ENCODE assay signal across 8 cellular contexts in genomic region chr6:24775520-24776058, GRCh38. TPM values are rescaled to one million over a fixed set of nuclear protein-coding genes. Genes with fewer than 3 reads are reported as not detected.
DNase-seq lines count a peak whose midpoint lies in the region; ATAC-seq and TF ChIP-seq lines count a peak whose summit lies in the region.

No MANE protein-coding gene starts in this region.

- no peaks in the 10 kb centered on the region for H3K9me2 ChIP-seq in PC-3 (replicated peaks; ENCODE audit: low read length)

- H3K4me1 Mint-ChIP-seq in brain, result peaks cover 32% of the 10 kb centered on the region

- peak overlapping the region; percentile 93 for H3K4me2 ChIP-seq in PC-3 (ENCODE audit: low read length)

- POLR2A ChIA-PET in PC-3 (lab: Charles Lee; ENCODE audit: unreplicated experiment), result interaction anchor here (0.6 kb wide), 1 partner anchor 30 kb away, joined by 7 read pairs; no protein-coding TSS in a partner anchor

- no peaks in the 10 kb centered on the region for H3F3A ChIP-seq in PC-3 (ENCODE audit: low read length, unreplicated experiment)

- TF ChIP-seq POLR2A in stomach (IDR thresholded peaks at IDR 0.05), result no peak

- TF ChIP-seq EP300 in stomach (IDR thresholded peaks at IDR 0.05), result no peak

- no peaks in the 10 kb centered on the region for H3K27me3 Mint-ChIP-seq in brain

- peaks cover 7% of the 10 kb centered on the region for H3K36me3 Mint-ChIP-seq in brain

- peaks cover 32% of the 10 kb centered on the region for H3K4me1 ChIP-seq in PC-3 (ENCODE audit: insufficient read depth, low read length)
- H3K4me1 ChIP-seq in stomach, result peaks cover 0 to 49% (median 26%) of the 10 kb centered on the region in 4 donors

- peaks cover 58% of the 10 kb centered on the region for H3K79me2 ChIP-seq in PC-3 (ENCODE audit: low read length)

- TF ChIP-seq CTCF in PC-3 (conservative IDR thresholded peaks at IDR 0.05; ENCODE audit: low read depth, low read length) (no peak), brain (conservative IDR thresholded peaks at IDR 0.05) (no peak), stomach (IDR thresholded peaks at IDR 0.05) (no peak)

- H3K9me3 ChIP-seq in PC-3 (ENCODE audit: low read length) (no peaks in the 10 kb centered on the region), stomach (no peaks in the 10 kb centered on the region)

- no peaks in the 10 kb centered on the region for H3K9me3 Mint-ChIP-seq in brain

- H3K27me3 ChIP-seq in PC-3 (ENCODE audit: low read length), result no peaks in the 10 kb centered on the region
- H3K27me3 ChIP-seq in layer of hippocampus (ENCODE audit: control insufficient read depth, insufficient read depth, low read length), result no peaks in the 10 kb centered on the region
- no peaks in the 10 kb centered on the region for H3K27me3 ChIP-seq in stomach

- H3K4me3 Mint-ChIP-seq in brain, result peak overlapping the region; percentile 98 to 100 (median 99)

- H3K36me3 ChIP-seq in PC-3 (ENCODE audit: low read depth, low read length), result peaks cover 20% of the 10 kb centered on the region
- H3K36me3 ChIP-seq in stomach, result peaks cover 0 to 3% (median under 1%) of the 10 kb centered on the region in 4 donors

- peak overlapping the region; percentile 93 for H2AFZ ChIP-seq in PC-3 (ENCODE audit: low read length)

- peak; percentile 27 for DNase-seq in CD1c-positive myeloid dendritic cell (ENCODE audit: extremely low spot score)
- peak; percentile 41 for DNase-seq in PC-3
- DNase-seq in stomach, result no peak
- no peak for DNase-seq in MV-4-11 (lab: John Stamatoyannopoulos, UW)

- 1 to 2% (median 2%) methylated on average over 19 to 20 of the region's 20 CpGs for WGBS in stomach, 5 donors

- ATAC-seq in GM21723 (IDR thresholded peaks at IDR 0.05; ENCODE audit: unreplicated experiment) (peak; percentile 21), PC-3 (peak; percentile 4), HG03442 (IDR thresholded peaks at IDR 0.05; ENCODE audit: unreplicated experiment) (no peak)

- H3K4me3 ChIP-seq in PC-3 (ENCODE audit: low read length) (peak overlapping the region; percentile 97), stomach (peak overlapping the region; percentile 75 to 99 (median 96))

- H3K9ac ChIP-seq in PC-3 (ENCODE audit: low read length), result peak overlapping the region; percentile 98

- CTCF ChIA-PET in PC-3 (lab: Charles Lee), result no interaction called here

- BruUV-seq in PC-3 (replicated peaks; lab: Mats Ljungman, UMichigan), result no TSS peak

- peak overlapping the region; percentile 84 to 97 (median 94) for H3K27ac Mint-ChIP-seq in brain

- H4K20me1 ChIP-seq in PC-3 (ENCODE audit: low read length), result peaks cover 40% of the 10 kb centered on the region

- H3K27ac ChIP-seq in PC-3 (ENCODE audit: low read length) (peak overlapping the region; percentile 89), layer of hippocampus (ENCODE audit: low read depth, low read length) (peak overlapping the region; percentile 31), stomach (peak overlapping the region; percentile 92 to 100 (median 99))

- intact Hi-C loops in PC-3 (cut with micrococcal nuclease) (loop anchor here (2.0 to 10.0 kb wide), 3 partner anchors 55 to 295 kb away; no protein-coding TSS in a partner anchor), stomach (cut with DNase I; ENCODE audit: low total_unique reads) (no loop called here)

RNA-seq across cellular contexts. Expression of gene GMNN, which starts 0.9 kb away (rescaled TPM):
- total RNA-seq in PC-3 (2014; rRNA removed) (44.6 and 57.4 TPM in 2 replicates), stomach (100 to 1,000 TPM in 1 of 5 donors, 10 to 100 TPM in 2, 1 to 10 TPM in 1, not detected in 1; 2.7 to 142 (median 26.7) TPM)
- polyA plus RNA-seq in brain (ENCODE audit: insufficient read depth, low read depth, low replicate concordance) (25.0 TPM), stomach (10 to 100 TPM; 17.3 to 40.7 (median 33.0) TPM)

RNA-seq across cellular contexts. Expression of gene ARMH2, which starts 23.1 kb away (rescaled TPM):
- total RNA-seq in PC-3 (2014; rRNA removed) (not detected in 2 replicates), stomach (not detected)
- polyA plus RNA-seq in brain (ENCODE audit: insufficient read depth, low read depth, low replicate concordance) (not detected), stomach (not detected)

RNA-seq across cellular contexts. Expression of gene C6orf62, which starts 56.6 kb away (rescaled TPM):
- total RNA-seq in PC-3 (2014; rRNA removed), result 81.8 and 91.5 TPM in 2 replicates
- polyA plus RNA-seq in brain (ENCODE audit: insufficient read depth, low read depth, low replicate concordance), result 67.5 TPM
- 10 to 100 TPM; 29.5 to 87.1 (median 66.5) TPM for total RNA-seq in stomach
- 10 to 100 TPM; 34.5 to 40.8 (median 37.4) TPM for polyA plus RNA-seq in stomach

Comparison
In these comparisons a context has a peak if more than half of its experiments do, and no peak if none do; other contexts are left out.
1. DNase-seq: peak in CD1c-positive myeloid dendritic cell (single experiment) and PC-3 (single experiment); none in stomach (single experiment) and MV-4-11 (single experiment).
2. H3K27ac ChIP-seq: peak in every context shown above with its lines; median percentile 99 in stomach; 89 in PC-3; 31 in layer of hippocampus.